16 cellular contexts compared by ENCODE assay signal in genomic region chr18:67514465-67514864, GRCh38. TPM values are rescaled to one million over a fixed set of nuclear protein-coding genes. Genes with fewer than 3 reads are reported as not detected.
DNase-seq lines count a peak whose midpoint lies in the region; ATAC-seq and TF ChIP-seq lines count a peak whose summit lies in the region.
"Had no signal": no experiment of that assay in that cellular context is flagged by ENCODE, and none has a peak within 500 bp of the region (broad histone marks: within the 10 kb centered on the region; RNA-seq: fewer than 3 reads in every experiment).

No MANE protein-coding gene starts in this region.

- ATAC-seq in HG02678 (IDR thresholded peaks at IDR 0.05; ENCODE audit: unreplicated experiment), result no peak
- ATAC-seq in GM18909 (IDR thresholded peaks at IDR 0.05; ENCODE audit: poor library complexity, unreplicated experiment), result no peak
- ATAC-seq: gastroesophageal sphincter had no signal

- H3K9me3 ChIP-seq in mammary epithelial cell (replicated peaks; ENCODE audit: insufficient read depth, low read length), result no peaks in the 10 kb centered on the region
- H3K9me3 ChIP-seq: colonic mucosa, gastroesophageal sphincter had no signal

- H3K4me1 Mint-ChIP-seq in MCF 10A (ENCODE audit: insufficient read depth, unreplicated experiment), result peaks cover 37% of the 10 kb centered on the region

- H3K27me3 ChIP-seq in mammary epithelial cell (ENCODE audit: insufficient read depth, low read length), result no peaks in the 10 kb centered on the region
- H3K27me3 ChIP-seq: colonic mucosa, gastroesophageal sphincter had no signal

- H3K4me3 ChIP-seq in mammary epithelial cell (replicated peaks in 1 of 3; ENCODE audit: insufficient read depth in 1 of 3, low read depth in 2 of 3, low read length in 3 of 3), result no peak overlapping the region
- H3K4me3 ChIP-seq: colonic mucosa had no signal

- CTCF ChIA-PET in MCF 10A (lab: Yijun Ruan, JAX) (interaction anchor here (0.6 to 6.3 kb wide), 9 partner anchors 77 to 1146 kb away, joined by 3 to 49 read pairs (median 5); no protein-coding TSS in a partner anchor), mammary epithelial cell (lab: Charles Lee; ENCODE audit: low non-redundant PET) (no interaction called here)

- H3K4me2 ChIP-seq in mammary epithelial cell (ENCODE audit: insufficient read depth, low read depth, low read length), result no peak overlapping the region

- no peak for DNase-seq in MCF 10A (ENCODE audit: unreplicated experiment)
- no peak for DNase-seq in mammary epithelial cell
- DNase-seq in cerebellar cortex (ENCODE audit: low spot score), result peak; percentile 5
- peak; percentile 23 for DNase-seq in medulla oblongata (ENCODE audit: extremely low spot score)
- DNase-seq in superior temporal gyrus (ENCODE audit: extremely low spot score), result no peak
- DNase-seq in NCI-H524 (lab: John Stamatoyannopoulos, UW), result no peak
- DNase-seq: activated naive CD4-positive, alpha-beta T cell treated with anti-CD3 and anti-CD28 coated beads for 36 hours; colonic mucosa; kidney; naive B cell; NCI-H146; NCI-H774; stimulated activated CD4-positive, alpha-beta T cell treated with anti-CD3 and anti-CD28 coated beads, Interleukin-12 subunit alpha, Interleukin-12 subunit beta, amount 100 ng/mL, for 4 hours had no signal

- dilution Hi-C loops in mammary epithelial cell (cut with HindIII; ENCODE audit: low sequenced_read_pairs), result no loop called here

- WGBS in mammary epithelial cell (ENCODE audit: low coverage, missing lambda C conversion rate), result 94% methylated on average over 3 of the region's 3 CpGs

- H3K9ac ChIP-seq in mammary epithelial cell (ENCODE audit: insufficient read depth, low read length), result no peak overlapping the region

- H3K36me3 ChIP-seq in mammary epithelial cell (ENCODE audit: insufficient read depth, low read length), result no peaks in the 10 kb centered on the region
- H3K36me3 ChIP-seq: colonic mucosa had no signal

- peak overlapping the region; percentile 86 for H3K4me3 Mint-ChIP-seq in MCF 10A (ENCODE audit: unreplicated experiment)

- BruUV-seq in MCF 10A (replicated peaks; lab: Mats Ljungman, UMichigan) (no TSS peak), mammary epithelial cell (replicated peaks; lab: Mats Ljungman, UMichigan) (no TSS peak)

- no peaks in the 10 kb centered on the region for H3K27me3 Mint-ChIP-seq in MCF 10A (ENCODE audit: insufficient read depth, unreplicated experiment)

- POLR2A ChIA-PET in MCF 10A (lab: Yijun Ruan, JAX), result interaction anchor here (0.5 to 6.3 kb wide), 5 partner anchors 11 to 377 kb away, joined by 3 to 56 read pairs (median 3); no protein-coding TSS in a partner anchor

- TF ChIP-seq CTCF in MCF 10A (IDR thresholded peaks at IDR 0.05; ENCODE audit: unreplicated experiment) (no peak), mammary epithelial cell (conservative IDR thresholded peaks at IDR 0.05 in 1 of 2, IDR thresholded peaks at IDR 0.05 in 1 of 2; ENCODE audit: extremely low read depth in 1 of 2, insufficient read depth in 1 of 2, low read depth in 1 of 2, low read length in 2 of 2) (no peak)

- H4K20me1 ChIP-seq in mammary epithelial cell (ENCODE audit: insufficient read depth, low read length), result no peaks in the 10 kb centered on the region

- no peak overlapping the region for H2AFZ ChIP-seq in mammary epithelial cell (ENCODE audit: low read depth, low read length)

- in situ Hi-C loops in mammary epithelial cell (cut with MboI; ENCODE audit: low sequenced_read_pairs in 2 of 2), result loop anchor here (10.0 kb wide), 2 partner anchors 300 to 1110 kb away; no protein-coding TSS in a partner anchor

- H3K9me3 Mint-ChIP-seq in MCF 10A (ENCODE audit: unreplicated experiment), result no peaks in the 10 kb centered on the region
- H3K9me3 Mint-ChIP-seq: activated naive CD4-positive, alpha-beta T cell treated with anti-CD3 and anti-CD28 coated beads for 36 hours; naive B cell had no signal

- peaks cover 39% of the 10 kb centered on the region for H3K79me2 ChIP-seq in mammary epithelial cell (ENCODE audit: insufficient read depth, low read length)

- peaks cover 8% of the 10 kb centered on the region for H3K4me1 ChIP-seq in mammary epithelial cell (ENCODE audit: insufficient read depth, low read length)
- H3K4me1 ChIP-seq: colonic mucosa had no signal

- intact Hi-C loops in MCF 10A (cut with micrococcal nuclease), result loop anchor here (10.0 kb wide), 1 partner anchor 1220 kb away; no protein-coding TSS in a partner anchor
- intact Hi-C loops in mammary epithelial cell (cut with micrococcal nuclease), result loop anchor here (10.0 kb wide), 2 partner anchors 220 to 420 kb away; no protein-coding TSS in a partner anchor

- no peak overlapping the region for H3K27ac Mint-ChIP-seq in MCF 10A (ENCODE audit: low read depth, unreplicated experiment)
- H3K27ac Mint-ChIP-seq: activated naive CD4-positive, alpha-beta T cell treated with anti-CD3 and anti-CD28 coated beads for 36 hours; naive B cell had no signal

- H3K27ac ChIP-seq in mammary epithelial cell (ENCODE audit: insufficient read depth, low read depth, low read length), result no peak overlapping the region
- H3K27ac ChIP-seq: colonic mucosa, gastroesophageal sphincter had no signal

- peaks cover 62% of the 10 kb centered on the region for H3K36me3 Mint-ChIP-seq in MCF 10A (ENCODE audit: insufficient read depth, unreplicated experiment)
- H3K36me3 Mint-ChIP-seq: naive B cell had no signal

RNA-seq across cellular contexts. Expression of gene DSEL, which starts 2.1 kb away (rescaled TPM):
- total RNA-seq in MCF 10A (2022), result 14.9 and 19.0 TPM in 2 replicates
- total RNA-seq in mammary epithelial cell, result 1 to 10 TPM; 4.8 to 6.0 TPM
- polyA plus RNA-seq in mammary epithelial cell, result 3.6 TPM
- 11.2 TPM for polyA minus RNA-seq in mammary epithelial cell

Comparison
In these comparisons a context has a peak if more than half of its experiments do, and no peak if none do; other contexts are left out.
1. DNase-seq: peak in cerebellar cortex (single experiment) and medulla oblongata (single experiment); none in MCF 10A (single experiment), mammary epithelial cell (single experiment), superior temporal gyrus (single experiment) and NCI-H524 (0 of 2).